29 cellular contexts compared by ENCODE assay signal in genomic region chr19:11931513-11931912, GRCh38.
"Had no signal": no experiment of that assay in that cellular context is flagged by ENCODE, and none has a peak within 500 bp of the region (broad histone marks: within the 10 kb centered on the region; RNA-seq: fewer than 3 reads in every experiment).

No MANE protein-coding gene starts in this region.

- H3K4me3 Mint-ChIP-seq: activated CD4-positive, alpha-beta memory T cell treated with anti-CD3 and anti-CD28 coated beads for 36 hours; activated CD4-positive, alpha-beta T cell treated with anti-CD3 and anti-CD28 coated beads, Interleukin-2, amount 10 ng/mL, durations not matched to agents 7 days and 5 days; activated naive CD8-positive, alpha-beta T cell treated with anti-CD3 and anti-CD28 coated beads, Interleukin-2, amount 50 U/mL, for 24 hours; activated T-cell treated with anti-CD3 and anti-CD28 coated beads, Interleukin-2, amount 50 U/mL, for 4 hours had no signal

- H3K27ac ChIP-seq: ascending aorta, body of pancreas, SJCRH30, VCaP had no signal

- DNase-seq: activated CD4-positive, alpha-beta memory T cell treated with anti-CD3 and anti-CD28 coated beads for 36 hours; activated CD4-positive, alpha-beta T cell treated with anti-CD3 and anti-CD28 coated beads, Interleukin-2, amount 10 ng/mL, durations not matched to agents 7 days and 5 days; activated CD4-positive, CD25-positive, alpha-beta regulatory T cell; activated CD8-positive, alpha-beta memory T cell treated with anti-CD3 and anti-CD28 coated beads for 24 hours; activated effector memory CD4-positive, alpha-beta T cell treated with anti-CD3 and anti-CD28 coated beads, Interleukin-2, amount 50 U/mL, for 16 hours; activated naive CD4-positive, alpha-beta T cell treated with Interleukin-2 at 50 U/mL for 16 hours; activated naive CD8-positive, alpha-beta T cell treated with anti-CD3 and anti-CD28 coated beads, Interleukin-2, amount 50 U/mL, for 24 hours; activated T-cell treated with anti-CD3 and anti-CD28 coated beads, Interleukin-2, amount 50 U/mL, for 4 hours; amniotic stem cell; central memory CD4-positive, alpha-beta T cell; Kasumi-1; NCI-H1092; NCI-H1417; NCI-H2029; NCI-H2107; NCI-H2171 treated with DMSO at 0.1 percent for 48 hours; NCI-H226; NCI-H510A; NCI-H526 treated with DMSO at 0.1 percent for 48 hours; RPMI8226; SJCRH30; SK-N-SH; T-helper 1 cell had no signal

- H3K27ac Mint-ChIP-seq: activated CD4-positive, alpha-beta memory T cell treated with anti-CD3 and anti-CD28 coated beads for 36 hours; activated CD4-positive, alpha-beta T cell treated with anti-CD3 and anti-CD28 coated beads, Interleukin-2, amount 10 ng/mL, durations not matched to agents 7 days and 5 days; activated naive CD4-positive, alpha-beta T cell treated with anti-CD3 and anti-CD28 coated beads, Interleukin-2, amount 50 U/mL, for 72 hours; activated naive CD8-positive, alpha-beta T cell treated with anti-CD3 and anti-CD28 coated beads, Interleukin-2, amount 50 U/mL, for 24 hours had no signal

- H3K4me1 ChIP-seq: ascending aorta, SJCRH30 had no signal

- H3K9me3 ChIP-seq: body of pancreas had no signal

- H3K9me2 ChIP-seq: SK-N-SH had no signal

- ATAC-seq: activated naive CD4-positive, alpha-beta T cell treated with anti-CD3 and anti-CD28 coated beads, Interleukin-2, amount 50 U/mL, for 72 hours; activated naive CD8-positive, alpha-beta T cell treated with anti-CD3 and anti-CD28 coated beads, Interleukin-2, amount 50 U/mL, for 24 hours; activated T-cell treated with anti-CD3 and anti-CD28 coated beads, Interleukin-2, amount 50 U/mL, for 4 hours; body of pancreas; Panc1; Right ventricle myocardium inferior had no signal

- H3K4me2 ChIP-seq: SK-N-SH had no signal

- H3K27me3 ChIP-seq: ascending aorta, body of pancreas, SJCRH30 had no signal

- H3K4me3 ChIP-seq: ascending aorta, body of pancreas, SJCRH30 had no signal

- H3K27me3 Mint-ChIP-seq: activated CD4-positive, alpha-beta memory T cell treated with anti-CD3 and anti-CD28 coated beads for 36 hours; activated CD4-positive, alpha-beta T cell treated with anti-CD3 and anti-CD28 coated beads, Interleukin-2, amount 10 ng/mL, durations not matched to agents 7 days and 5 days; activated naive CD8-positive, alpha-beta T cell treated with anti-CD3 and anti-CD28 coated beads, Interleukin-2, amount 50 U/mL, for 24 hours had no signal

- H3K9ac ChIP-seq: SK-N-SH had no signal
